Comparison of ENCODE assay signal across 16 cellular contexts in the genomic region with DNA sequence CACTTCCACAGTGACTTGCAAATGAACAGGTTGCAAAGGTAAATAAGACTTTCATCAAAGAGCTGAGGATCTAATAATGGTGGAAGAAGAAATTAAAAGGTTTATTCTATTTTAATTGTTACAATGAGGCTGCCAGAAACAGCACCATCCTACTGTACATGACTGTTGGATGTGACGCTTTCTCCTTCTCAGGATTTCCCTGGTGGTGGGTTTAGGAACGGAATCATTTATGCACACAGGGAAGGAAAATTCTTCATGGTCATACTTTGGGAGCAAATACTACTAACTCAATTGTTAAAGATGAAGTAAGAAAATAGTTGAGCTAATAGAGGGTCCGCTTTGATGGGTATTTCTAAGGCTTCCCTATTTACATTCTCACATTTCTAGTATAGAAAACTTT. TPM values are rescaled to one million over a fixed set of nuclear protein-coding genes. Genes with fewer than 3 reads are reported as not detected.
DNase-seq lines count a peak whose midpoint lies in the region; ATAC-seq and TF ChIP-seq lines count a peak whose summit lies in the region.
"Had no signal": no experiment of that assay in that cellular context is flagged by ENCODE, and none has a peak within 500 bp of the region (broad histone marks: within the 10 kb centered on the region; RNA-seq: fewer than 3 reads in every experiment).

No MANE protein-coding gene starts in this region.

- no peaks in the 10 kb centered on the region for H3K9me2 ChIP-seq in SK-N-SH

- DNase-seq in SK-N-SH (no peak), HFFc6 (no peak), endothelial cell (ENCODE audit: low spot score) (no peak), type B pancreatic cell (ENCODE audit: extremely low spot score, unreplicated experiment) (no peak), NAMALWA (ENCODE audit: low spot score) (no peak), glutamatergic neuron (no peak)
- no peak for DNase-seq in activated naive CD4-positive, alpha-beta T cell treated with anti-CD3 and anti-CD28 coated beads for 36 hours
- DNase-seq: 8988T; CD8-positive, alpha-beta memory T cell; COR-L47; DMS79 treated with DMSO at 0.1 percent for 48 hours; GOT3; H7 had no signal

- H2AFZ ChIP-seq in SK-N-SH (ENCODE audit: low read depth) = no peak overlapping the region

- no peaks in the 10 kb centered on the region for H3K36me3 ChIP-seq in SK-N-SH (replicated peaks in 1 of 2; ENCODE audit: control insufficient read depth in 1 of 2, insufficient read depth in 2 of 2, low read length in 1 of 2)
- H3K36me3 ChIP-seq: BLaER1 treated with 17β-estradiol and CSF1 and Interleukin-3, amounts not matched to agents 10 nM and 100 nM had no signal

- H3K4me1 Mint-ChIP-seq in HFFc6 (ENCODE audit: low read depth) (no peaks in the 10 kb centered on the region; the same call in 1 of the 2 replicates), endothelial cell (ENCODE audit: unreplicated experiment) (peaks cover 15% of the 10 kb centered on the region), type B pancreatic cell (ENCODE audit: unreplicated experiment) (peaks cover 10% of the 10 kb centered on the region), glutamatergic neuron (ENCODE audit: low read depth, unreplicated experiment) (peaks cover 4% of the 10 kb centered on the region)
- H3K4me1 Mint-ChIP-seq in activated naive CD4-positive, alpha-beta T cell treated with anti-CD3 and anti-CD28 coated beads for 36 hours (ENCODE audit: low read depth) = no peaks in the 10 kb centered on the region
- H3K4me1 Mint-ChIP-seq: CD8-positive, alpha-beta memory T cell had no signal

- H3K4me3 ChIP-seq in SK-N-SH (ENCODE audit: low read depth in 2 of 2, low read length in 1 of 2) = no peak overlapping the region
- H3K4me3 ChIP-seq: BLaER1 treated with 17β-estradiol and CSF1 and Interleukin-3, amounts not matched to agents 10 nM and 100 nM; GM12878 had no signal

- ATAC-seq in SK-N-SH treated with all-trans-retinoic acid at 6 μM for 48 hours = no peak
- ATAC-seq: GM12878 had no signal

- no peak overlapping the region for H3K27ac ChIP-seq in SK-N-SH (ENCODE audit: low read depth in 2 of 2, low read length in 1 of 2)
- H3K27ac ChIP-seq: BLaER1 treated with 17β-estradiol and CSF1 and Interleukin-3, amounts not matched to agents 10 nM and 100 nM had no signal

- H3K79me2 ChIP-seq in SK-N-SH (ENCODE audit: insufficient read depth) = no peaks in the 10 kb centered on the region

- H3F3A ChIP-seq in SK-N-SH (replicated peaks; ENCODE audit: insufficient read depth) = no peaks in the 10 kb centered on the region

- no peaks in the 10 kb centered on the region; the same call in 1 of the 2 replicates for H3K27me3 Mint-ChIP-seq in HFFc6 (ENCODE audit: insufficient read depth)
- H3K27me3 Mint-ChIP-seq in endothelial cell (ENCODE audit: unreplicated experiment) = no peaks in the 10 kb centered on the region
- no peaks in the 10 kb centered on the region for H3K27me3 Mint-ChIP-seq in type B pancreatic cell
- no peaks in the 10 kb centered on the region for H3K27me3 Mint-ChIP-seq in glutamatergic neuron (ENCODE audit: unreplicated experiment)
- peaks cover 3% of the 10 kb centered on the region for H3K27me3 Mint-ChIP-seq in activated naive CD4-positive, alpha-beta T cell treated with anti-CD3 and anti-CD28 coated beads for 36 hours (ENCODE audit: low read depth)

- no peak overlapping the region for H3K4me3 Mint-ChIP-seq in HFFc6
- H3K4me3 Mint-ChIP-seq in endothelial cell (ENCODE audit: unreplicated experiment) = no peak overlapping the region
- H3K4me3 Mint-ChIP-seq in type B pancreatic cell = no peak overlapping the region
- H3K4me3 Mint-ChIP-seq in glutamatergic neuron (ENCODE audit: unreplicated experiment) = no peak overlapping the region
- H3K4me3 Mint-ChIP-seq in activated naive CD4-positive, alpha-beta T cell treated with anti-CD3 and anti-CD28 coated beads for 36 hours = no peak overlapping the region
- H3K4me3 Mint-ChIP-seq: CD8-positive, alpha-beta memory T cell had no signal

- H3K27ac Mint-ChIP-seq in HFFc6 = no peak overlapping the region
- no peak overlapping the region for H3K27ac Mint-ChIP-seq in endothelial cell (ENCODE audit: unreplicated experiment)
- no peak overlapping the region for H3K27ac Mint-ChIP-seq in type B pancreatic cell
- no peak overlapping the region for H3K27ac Mint-ChIP-seq in glutamatergic neuron (ENCODE audit: unreplicated experiment)
- no peak overlapping the region for H3K27ac Mint-ChIP-seq in activated naive CD4-positive, alpha-beta T cell treated with anti-CD3 and anti-CD28 coated beads for 36 hours
- H3K27ac Mint-ChIP-seq: CD8-positive, alpha-beta memory T cell had no signal

- no peak for TF ChIP-seq EP300 in SK-N-SH (IDR thresholded peaks at IDR 0.05; ENCODE audit: borderline replicate concordance in 1 of 2, low read depth in 1 of 2, low read length in 1 of 2)

- intact Hi-C loops in activated naive CD4-positive, alpha-beta T cell treated with anti-CD3 and anti-CD28 coated beads for 36 hours (cut with micrococcal nuclease) = no loop called here

- 96% methylated on average over 3 of the region's 3 CpGs for WGBS in SK-N-SH (ENCODE audit: low lambda C conversion rate)

- H3K4me1 ChIP-seq in SK-N-SH (ENCODE audit: control insufficient read depth in 1 of 2, insufficient read depth in 2 of 2, low read depth in 1 of 2, low read length in 1 of 2) = peaks cover 0 to 18% of the 10 kb centered on the region in 2 experiments; a peak in 2 of 4 replicates

- POLR2A ChIA-PET in SK-N-SH (lab: Yijun Ruan, JAX) = no interaction called here

- no peak overlapping the region for H3K9ac ChIP-seq in SK-N-SH
- H3K9ac ChIP-seq: BLaER1 treated with 17β-estradiol and CSF1 and Interleukin-3, amounts not matched to agents 10 nM and 100 nM had no signal

- H3K4me2 ChIP-seq in SK-N-SH = no peak overlapping the region
- H3K4me2 ChIP-seq: BLaER1 treated with 17β-estradiol and CSF1 and Interleukin-3, amounts not matched to agents 10 nM and 100 nM had no signal

- H3K36me3 Mint-ChIP-seq in HFFc6 (ENCODE audit: low read depth) (no peaks in the 10 kb centered on the region), endothelial cell (ENCODE audit: low read depth, unreplicated experiment) (no peaks in the 10 kb centered on the region), type B pancreatic cell (no peaks in the 10 kb centered on the region), glutamatergic neuron (ENCODE audit: unreplicated experiment) (no peaks in the 10 kb centered on the region)
- no peaks in the 10 kb centered on the region for H3K36me3 Mint-ChIP-seq in activated naive CD4-positive, alpha-beta T cell treated with anti-CD3 and anti-CD28 coated beads for 36 hours (ENCODE audit: low read depth)
- H3K36me3 Mint-ChIP-seq: CD8-positive, alpha-beta memory T cell had no signal

- no peaks in the 10 kb centered on the region for H3K9me3 Mint-ChIP-seq in HFFc6
- no peaks in the 10 kb centered on the region for H3K9me3 Mint-ChIP-seq in endothelial cell (ENCODE audit: unreplicated experiment)
- peaks cover 2% of the 10 kb centered on the region for H3K9me3 Mint-ChIP-seq in type B pancreatic cell
- H3K9me3 Mint-ChIP-seq in glutamatergic neuron (ENCODE audit: unreplicated experiment) = no peaks in the 10 kb centered on the region
- H3K9me3 Mint-ChIP-seq in activated naive CD4-positive, alpha-beta T cell treated with anti-CD3 and anti-CD28 coated beads for 36 hours = no peaks in the 10 kb centered on the region
- H3K9me3 Mint-ChIP-seq: CD8-positive, alpha-beta memory T cell had no signal

- no peaks in the 10 kb centered on the region for H4K20me1 ChIP-seq in SK-N-SH (ENCODE audit: insufficient read depth)
- H4K20me1 ChIP-seq: BLaER1 treated with 17β-estradiol and CSF1 and Interleukin-3, amounts not matched to agents 10 nM and 100 nM had no signal

- CTCF ChIA-PET in SK-N-SH (lab: Yijun Ruan, JAX) = interaction anchor here (0.8 to 1.6 kb wide), 3 partner anchors 9 to 28 kb away, joined by 3 to 7 read pairs (median 6); no protein-coding TSS in a partner anchor
- CTCF ChIA-PET in activated naive CD4-positive, alpha-beta T cell treated with anti-CD3 and anti-CD28 coated beads for 36 hours (lab: Charles Lee) = interaction anchor here (0.8 kb wide), 2 partner anchors 14 to 265 kb away, joined by 3 to 5 read pairs; no protein-coding TSS in a partner anchor

- H3K27me3 ChIP-seq in SK-N-SH (ENCODE audit: insufficient read depth) = no peaks in the 10 kb centered on the region
- H3K27me3 ChIP-seq: BLaER1 treated with 17β-estradiol and CSF1 and Interleukin-3, amounts not matched to agents 10 nM and 100 nM had no signal

- no peaks in the 10 kb centered on the region for H3K9me3 ChIP-seq in SK-N-SH
- H3K9me3 ChIP-seq: BLaER1 treated with 17β-estradiol and CSF1 and Interleukin-3, amounts not matched to agents 10 nM and 100 nM had no signal

- TF ChIP-seq CTCF in SK-N-SH (IDR thresholded peaks at IDR 0.05) (peak; percentile 15; the same call in 1 of the 2 replicates), HFFc6 (IDR thresholded peaks at IDR 0.05) (peak; percentile 13; the same call in 1 of the 2 replicates), endothelial cell (IDR thresholded peaks at IDR 0.05; ENCODE audit: unreplicated experiment) (peak; percentile 30), type B pancreatic cell (conservative IDR thresholded peaks at IDR 0.05) (peak; percentile 43), glutamatergic neuron (IDR thresholded peaks at IDR 0.05; ENCODE audit: partially characterized antibody, unreplicated experiment) (no peak)

- TF ChIP-seq RAD21 in SK-N-SH (IDR thresholded peaks at IDR 0.05; ENCODE audit: low read length) = no peak

TF ChIP-seq in SK-N-SH, 30 proteins besides CTCF, POLR2A, EP300 and RAD21 (continues in another document):
- no peak for TF ChIP-seq TAF1 (IDR thresholded peaks at IDR 0.05; ENCODE audit: borderline replicate concordance, low read depth, low read length)
- TF ChIP-seq POLR2AphosphoS5 (IDR thresholded peaks at IDR 0.05; ENCODE audit: low read depth, low read length) = no peak

TF ChIP-seq in SK-N-SH treated with all-trans-retinoic acid at 6 μM for 48 hours, 23 proteins besides CTCF, POLR2A, EP300 and RAD21 (continues in another document):
- TF ChIP-seq ESRRG (CRISPR knock-in tag; IDR thresholded peaks at IDR 0.05) (no peak), ZNF8 (CRISPR knock-in tag; IDR thresholded peaks at IDR 0.05) (no peak), TOX (CRISPR knock-in tag; IDR thresholded peaks at IDR 0.05; ENCODE audit: borderline replicate concordance) (no peak), ZNF565 (CRISPR knock-in tag; conservative IDR thresholded peaks at IDR 0.05; ENCODE audit: low read depth) (no peak), TCF4 (CRISPR knock-in tag; IDR thresholded peaks at IDR 0.05; ENCODE audit: borderline replicate concordance) (no peak)

RNA-seq across cellular contexts. Expression of a gene that starts 22.2 kb away (rescaled TPM):
- 11.2 and 15.6 TPM in 2 replicates for polyA plus RNA-seq in SK-N-SH (2012; rRNA removed)
- polyA plus RNA-seq in SK-N-SH (2012; cell fraction: cytosol; rRNA removed) = 16.7 and 27.6 TPM in 2 replicates
- polyA plus RNA-seq in SK-N-SH (2012; cell fraction: nucleus; rRNA removed) = 20.1 and 29.7 TPM in 2 replicates
- total RNA-seq in HFFc6 (2021; fragmentation: NEBNext Ultra II Directional; extraction: Animal tissue kit (Norgen Biotek cat#: 25700)) = 10 to 100 TPM; 20.5 to 28.1 (median 22.3) TPM
- total RNA-seq in endothelial cell (ENCODE audit: unreplicated experiment) (20.7 TPM), type B pancreatic cell (ENCODE audit: low replicate concordance) (25.7 and 29.7 TPM in 2 replicates), glutamatergic neuron (ENCODE audit: unreplicated experiment) (17.4 TPM)
- total RNA-seq in activated naive CD4-positive, alpha-beta T cell treated with anti-CD3 and anti-CD28 coated beads for 36 hours = 10 to 100 TPM; 19.9 to 21.8 TPM
